Comparison of ENCODE assay signal across 8 cellular contexts in genomic region chr14:39174560-39175444, GRCh38. TPM values are rescaled to one million over a fixed set of nuclear protein-coding genes. Genes with fewer than 3 reads are reported as not detected.
DNase-seq lines count a peak whose midpoint lies in the region; ATAC-seq, FAIRE-seq and TF ChIP-seq lines count a peak whose summit lies in the region.

Gene PNN (plus strand): TSS chr14:39175254. CDS start chr14:39175280, 26 bp downstream.

- peak within 1 kb of the TSS; percentile 95 for H3K4ac ChIP-seq in trophoblast cell (ENCODE audit: low read depth, low read length)

- peak within 1 kb of the TSS; percentile 97 for H2AK5ac ChIP-seq in trophoblast cell (ENCODE audit: low read length)

- ATAC-seq in HG02840 (IDR thresholded peaks at IDR 0.05; ENCODE audit: low FRiP score, unreplicated experiment) (peak; percentile 93), T-cell (replicated peaks in 1 of 4) (peak; percentile 90 to 91 (median 91))

- no peak within 1 kb of the TSS for H2BK12ac ChIP-seq in trophoblast cell (ENCODE audit: low read length)

- peak; percentile 97 for TF ChIP-seq POLR2A in GM12891 (IDR thresholded peaks at IDR 0.05; ENCODE audit: low read depth, low read length)
- TF ChIP-seq POLR2A in transverse colon (IDR thresholded peaks at IDR 0.05): peak; percentile 98

- H3K36me3 ChIP-seq in trophoblast cell (ENCODE audit: control insufficient read depth in 1 of 2, insufficient read depth in 2 of 2, low read length in 2 of 2) (peaks cover 18 to 21% of the 10 kb centered on the region in 2 experiments), transverse colon (peaks cover 0 to 35% (median 16%) of the 10 kb centered on the region in 4 donors)

- peak within 1 kb of the TSS; percentile 99 to 100 for H3K27ac Mint-ChIP-seq in T-cell

- H3K27ac ChIP-seq in adipose tissue (ENCODE audit: low read depth, low read length) (peak within 1 kb of the TSS; percentile 56), trophoblast cell (ENCODE audit: low read depth, low read length) (peak within 1 kb of the TSS; percentile 90), transverse colon (peak within 1 kb of the TSS; percentile 91 to 98 (median 94))

- H3K4me3 ChIP-seq in trophoblast cell (ENCODE audit: low read depth, low read length) (peak within 1 kb of the TSS; percentile 99), transverse colon (peak within 1 kb of the TSS; percentile 73 to 97 (median 90))

- H2BK5ac ChIP-seq in trophoblast cell (ENCODE audit: low read depth, low read length, poor library complexity): peak within 1 kb of the TSS; percentile 74

- FAIRE-seq in GM12891 (lab: Jason Lieb, UNC): peak; percentile 93

- H3K4me1 Mint-ChIP-seq in T-cell: peaks cover 42 to 55% (median 50%) of the 10 kb centered on the region in 3 donors

- H3K9me3 Mint-ChIP-seq in T-cell: no peaks in the 10 kb centered on the region

- H3K79me1 ChIP-seq in trophoblast cell (ENCODE audit: low read length): peaks cover 18% of the 10 kb centered on the region

- H3K27me3 ChIP-seq in trophoblast cell (ENCODE audit: insufficient read depth, low read length): no peaks in the 10 kb centered on the region
- no peaks in the 10 kb centered on the region for H3K27me3 ChIP-seq in transverse colon

- no peak for TF ChIP-seq EP300 in transverse colon (IDR thresholded peaks at IDR 0.05; ENCODE audit: low read depth)

- peaks cover 28% of the 10 kb centered on the region for H3K36me3 Mint-ChIP-seq in T-cell

- CTCF ChIA-PET in T-cell (lab: Charles Lee): interaction anchor here (0.6 to 0.9 kb wide), 3 partner anchors 8 to 1098 kb away, joined by 3 to 6 read pairs (median 3); no protein-coding TSS in a partner anchor

- H4K91ac ChIP-seq in trophoblast cell (ENCODE audit: low read depth, low read length): peak within 1 kb of the TSS; percentile 84

- H3K14ac ChIP-seq in trophoblast cell (ENCODE audit: low read length): peak within 1 kb of the TSS; percentile 98

- peak within 1 kb of the TSS; percentile 96 for H4K8ac ChIP-seq in trophoblast cell (ENCODE audit: low read depth, low read length)

- no peaks in the 10 kb centered on the region for H3K27me3 Mint-ChIP-seq in T-cell

- peak within 1 kb of the TSS; percentile 96 for H3K4me2 ChIP-seq in trophoblast cell (ENCODE audit: low read length)

- H3K23ac ChIP-seq in trophoblast cell (ENCODE audit: low read length): no peak within 1 kb of the TSS

- peak within 1 kb of the TSS; percentile 95 to 100 (median 99) for H3K4me3 Mint-ChIP-seq in T-cell

- 4 to 5% (median 5%) methylated on average over 56 of the region's 56 CpGs for WGBS in adipose tissue, 3 donors
- no CpG with 5 or more reads among the region's 56 CpGs for WGBS in trophoblast cell (ENCODE audit: extremely low coverage, insufficient coverage, insufficient read length)
- WGBS in transverse colon (ENCODE audit: low coverage in 1 of 2), 2 donors: 0 to 3% methylated on average over 3 to 51 of the region's 56 CpGs

- intact Hi-C loops in cardiac septum (cut with DNase I): loop anchor here (2.0 to 5.0 kb wide), 2 partner anchors 73 to 258 kb away; partner anchors contain the start of genes FBXO33 and SEC23A
- intact Hi-C loops in transverse colon (cut with DNase I; ENCODE audit: low total_unique reads): loop anchor here (5.0 kb wide), 1 partner anchor 92 kb away; no protein-coding TSS in a partner anchor

- in situ Hi-C loops in transverse colon (cut with MboI; ENCODE audit: low pct_ligation_motif_present in 1 of 4, low pct_unique_long_range_greater_than_20kb in 1 of 4, low sequenced_read_pairs in 3 of 4): loop anchor here in 2 of 4 donors (10.0 kb wide), 3 partner anchors 60 to 260 kb away; partner anchors contain the start of genes FBXO33 (in 1 of the 2), GEMIN2 (in 1 of the 2) and SEC23A (in 1 of the 2)

- peak within 1 kb of the TSS; percentile 95 for H4K12ac ChIP-seq in trophoblast cell (ENCODE audit: low read depth, low read length)

- peak in 1 of 5 experiments; percentile 25 for TF ChIP-seq CTCF in transverse colon (IDR thresholded peaks at IDR 0.05)

- H3K18ac ChIP-seq in trophoblast cell (ENCODE audit: low read length): peak within 1 kb of the TSS; percentile 93

- POLR2A ChIA-PET in T-cell (lab: Charles Lee): interaction anchor here (0.6 to 1.4 kb wide), 9 partner anchors 25 to 257 kb away, joined by 3 to 6 read pairs (median 4); partner anchors contain the start of genes GEMIN2 (in 2 of the 2), SEC23A (in 2 of the 2) and FBXO33 (in 1 of the 2)

- peaks cover 0 to 2% of the 10 kb centered on the region in 2 experiments for H3K4me1 ChIP-seq in trophoblast cell (ENCODE audit: control insufficient read depth in 1 of 2, insufficient read depth in 2 of 2, low read length in 2 of 2)
- H3K4me1 ChIP-seq in transverse colon: peaks cover 11 to 23% (median 17%) of the 10 kb centered on the region in 4 donors

- DNase-seq in GM12891 (ENCODE audit: insufficient read length, low spot score) (peak; percentile 80), NCI-H1436 treated with DMSO at 0.1 percent for 48 hours (lab: John Stamatoyannopoulos, UW) (peak; percentile 97), T-cell (peak; percentile 86 to 99 (median 97)), cardiac septum (ENCODE audit: low spot score) (peak; percentile 99), trophoblast cell (peak; percentile 100), transverse colon (peak; percentile 97)

- H3K9me3 ChIP-seq in trophoblast cell (ENCODE audit: insufficient read depth, low read depth, low read length) (peaks cover 2% of the 10 kb centered on the region), transverse colon (no peaks in the 10 kb centered on the region)

- peak within 1 kb of the TSS; percentile 99 for H3K9ac ChIP-seq in trophoblast cell (ENCODE audit: low read length)

- peak within 1 kb of the TSS; percentile 43 for H2AFZ ChIP-seq in trophoblast cell (ENCODE audit: insufficient read depth, low read length, poor library complexity)

- peak within 1 kb of the TSS; percentile 88 for H2BK120ac ChIP-seq in trophoblast cell (ENCODE audit: insufficient read depth, low read length, poor library complexity)

- peaks cover 13% of the 10 kb centered on the region for H3K79me2 ChIP-seq in trophoblast cell (ENCODE audit: control insufficient read depth, insufficient read depth, low read length, poor library complexity)

TF ChIP-seq in GM12891, 5 proteins besides CTCF, POLR2A, EP300 and RAD21:
- TF ChIP-seq SPI1 (IDR thresholded peaks at IDR 0.05; ENCODE audit: low read depth, low read length) (no peak), TAF1 (IDR thresholded peaks at IDR 0.05; ENCODE audit: low read depth, low read length) (peak; percentile 97), PAX5 (IDR thresholded peaks at IDR 0.05; ENCODE audit: insufficient read depth, low read length, severe bottlenecking) (no peak), POLR2AphosphoS5 (IDR thresholded peaks at IDR 0.05; ENCODE audit: low read depth, low read length) (peak; percentile 96), POU2F2 (IDR thresholded peaks at IDR 0.05; ENCODE audit: low read depth, low read length) (0 out of 2 replicates have a peak, but pooled peaks have one; percentile 66)

RNA-seq across cellular contexts. Expression of gene PNN, which starts in this region (rescaled TPM):
- polyA plus RNA-seq in GM12891 (2012; ENCODE audit: low read depth, missing spikeins): 117 TPM
- total RNA-seq in T-cell: 100 to 1,000 TPM in 2 of 5 donors, 10 to 100 TPM in 3; 80.2 to 136 (median 94.4) TPM
- 10 to 100 TPM; 25.4 to 39.3 (median 34.8) TPM for polyA plus RNA-seq in adipose tissue
- total RNA-seq in cardiac septum: 30.0 TPM
- 98.7 and 101 TPM in 2 replicates for polyA plus RNA-seq in trophoblast cell (2013)
- total RNA-seq in transverse colon: 100 to 1,000 TPM in 1 of 4 donors, 10 to 100 TPM in 3; 33.0 to 159 (median 76.2) TPM

Comparison
In these comparisons a context has a peak if more than half of its experiments do, and no peak if none do; other contexts are left out.
1. Peak in every context shown above with its lines: DNase-seq, ATAC-seq, H3K4me3 ChIP-seq and H3K27ac ChIP-seq.